Comparison of ENCODE assay signal across 1 cellular context in genomic region chr2:182715896-182716664, GRCh38.
TF ChIP-seq lines count a peak whose summit lies in the region.

Gene DNAJC10 (plus strand): TSS chr2:182716257. CDS start chr2:182718087, 1,830 bp downstream.

TF ChIP-seq in WTC11, 78 proteins besides CTCF, POLR2A, EP300 and RAD21 (continued from another document and continues in another):
- TF ChIP-seq PREB (CRISPR knock-in tag; IDR thresholded peaks at IDR 0.05; ENCODE audit: borderline replicate concordance) = 0 out of 2 replicates have a peak, but pooled peaks have one; percentile 74
- TF ChIP-seq ZNF532 (CRISPR knock-in tag; IDR thresholded peaks at IDR 0.05; ENCODE audit: borderline replicate concordance) = no peak
- TF ChIP-seq ARID4B (CRISPR knock-in tag; IDR thresholded peaks at IDR 0.05; ENCODE audit: borderline replicate concordance) = peak; percentile 96
- no peak for TF ChIP-seq AFF4 (CRISPR knock-in tag; IDR thresholded peaks at IDR 0.05; ENCODE audit: borderline replicate concordance)
- no peak for TF ChIP-seq NFATC4 (CRISPR knock-in tag; IDR thresholded peaks at IDR 0.05)
- no peak for TF ChIP-seq USF2 (CRISPR knock-in tag; IDR thresholded peaks at IDR 0.05)
- TF ChIP-seq FOXJ3 (CRISPR knock-in tag; IDR thresholded peaks at IDR 0.05; ENCODE audit: borderline replicate concordance) = no peak
- peak; percentile 72; the same call in 1 of the 2 replicates for TF ChIP-seq ETV6 (CRISPR knock-in tag; IDR thresholded peaks at IDR 0.05)
- TF ChIP-seq ZMAT4 (CRISPR knock-in tag; IDR thresholded peaks at IDR 0.05) = no peak
- no peak for TF ChIP-seq RORB (CRISPR knock-in tag; IDR thresholded peaks at IDR 0.05)
- TF ChIP-seq SMAD4 (CRISPR knock-in tag; IDR thresholded peaks at IDR 0.05) = no peak
- TF ChIP-seq CBFB (CRISPR knock-in tag; IDR thresholded peaks at IDR 0.05; ENCODE audit: low read depth) = 0 out of 2 replicates have a peak, but pooled peaks have one; percentile 79
- peak; percentile 48; the same call in 1 of the 2 replicates for TF ChIP-seq TP53 (CRISPR knock-in tag; IDR thresholded peaks at IDR 0.05)
- peak; percentile 79 for TF ChIP-seq FOXP4 (CRISPR knock-in tag; IDR thresholded peaks at IDR 0.05)
- no peak; the same call in 1 of the 2 replicates for TF ChIP-seq IRF1 (CRISPR knock-in tag; IDR thresholded peaks at IDR 0.05)
- no peak for TF ChIP-seq JAZF1 (CRISPR knock-in tag; IDR thresholded peaks at IDR 0.05)
- TF ChIP-seq HMGXB4 (CRISPR knock-in tag; IDR thresholded peaks at IDR 0.05) = 0 out of 2 replicates have a peak, but pooled peaks have one; percentile 91
- no peak for TF ChIP-seq ZNF416 (CRISPR knock-in tag; IDR thresholded peaks at IDR 0.05)
- no peak for TF ChIP-seq NR1H2 (CRISPR knock-in tag; IDR thresholded peaks at IDR 0.05)
- TF ChIP-seq FOXP1 (CRISPR knock-in tag; IDR thresholded peaks at IDR 0.05; ENCODE audit: borderline replicate concordance) = peak; percentile 94
- no peak for TF ChIP-seq KAT7 (CRISPR knock-in tag; IDR thresholded peaks at IDR 0.05; ENCODE audit: borderline replicate concordance)
- TF ChIP-seq ZNF232 (CRISPR knock-in tag; IDR thresholded peaks at IDR 0.05) = peak; percentile 43; the same call in 1 of the 2 replicates
- TF ChIP-seq OVOL2 (CRISPR knock-in tag; IDR thresholded peaks at IDR 0.05; ENCODE audit: borderline replicate concordance) = no peak
- peak; percentile 70; the same call in 1 of the 2 replicates for TF ChIP-seq ZNF219 (CRISPR knock-in tag; IDR thresholded peaks at IDR 0.05; ENCODE audit: borderline replicate concordance)
- TF ChIP-seq PRDM15 (CRISPR knock-in tag; IDR thresholded peaks at IDR 0.05) = peak; percentile 47; the same call in 1 of the 2 replicates
